8 cellular contexts compared by ENCODE assay signal in the genomic region with DNA sequence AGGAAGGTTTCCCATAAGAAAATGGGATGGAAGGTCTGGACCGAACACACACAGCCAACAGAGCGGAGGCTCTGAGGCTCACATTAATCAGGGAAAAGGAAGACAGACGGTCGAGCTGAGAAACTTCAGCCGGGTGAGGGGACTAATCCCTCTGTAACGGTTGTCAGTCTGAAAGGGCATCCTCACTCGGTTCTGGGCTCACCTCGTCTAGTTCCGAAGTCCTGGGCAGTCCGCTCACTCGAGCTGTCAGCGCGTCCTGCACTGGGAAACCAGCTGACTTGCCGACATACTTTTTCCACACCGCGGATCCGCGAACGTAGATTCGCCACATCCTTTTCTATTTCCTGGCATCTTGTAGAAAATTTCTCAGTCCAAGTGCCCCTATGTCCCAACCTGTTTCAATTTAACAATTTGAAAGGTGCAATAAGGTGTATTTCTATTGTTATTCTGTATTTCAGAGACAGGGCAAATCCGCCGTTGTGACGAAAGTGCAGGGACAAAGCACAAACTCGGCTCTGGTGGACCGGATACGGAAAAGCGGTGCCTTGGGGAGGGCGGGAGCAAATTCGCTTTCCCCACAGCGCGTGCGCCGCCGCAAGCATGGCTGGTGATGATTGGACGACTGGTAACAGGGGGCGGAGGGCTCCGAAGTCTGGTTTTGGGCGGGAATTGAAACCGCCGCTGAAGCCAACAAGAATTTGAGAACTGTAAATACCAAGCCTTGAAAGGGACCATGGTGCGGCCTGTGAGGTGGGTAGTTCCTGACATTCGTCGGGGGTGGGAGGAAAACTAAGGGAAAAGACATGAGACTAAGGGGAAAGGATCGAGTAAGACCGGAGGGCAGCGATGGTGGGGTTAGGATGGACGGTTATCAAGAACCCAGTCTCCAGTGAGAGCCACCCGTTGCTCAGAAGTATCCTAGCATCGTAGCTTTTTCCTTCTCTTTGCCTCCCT. TPM values are rescaled to one million over a fixed set of nuclear protein-coding genes. Genes with fewer than 3 reads are reported as not detected.
DNase-seq lines count a peak whose midpoint lies in the region; ATAC-seq lines count a peak whose summit lies in the region.

Gene RAD51AP1 (plus strand): TSS at position 684 of the 954 bp plus-strand sequence. CDS start 50 bp downstream, at position 734.

- peak within 1 kb of the TSS; percentile 99 for H2AFZ ChIP-seq in mesenchymal stem cell (ENCODE audit: low read depth, low read length)

- peaks cover 38% of the 10 kb centered on the region for H3K4me1 Mint-ChIP-seq in activated CD8-positive, alpha-beta memory T cell treated with anti-CD3 and anti-CD28 coated beads, Interleukin-2, amount 10 ng/mL, durations not matched to agents 7 days and 5 days

- H4K8ac ChIP-seq in mesenchymal stem cell (ENCODE audit: low read length), result peak within 1 kb of the TSS; percentile 66

- peaks cover 11% of the 10 kb centered on the region for H3K36me3 Mint-ChIP-seq in activated CD8-positive, alpha-beta memory T cell treated with anti-CD3 and anti-CD28 coated beads, Interleukin-2, amount 10 ng/mL, durations not matched to agents 7 days and 5 days

- no peak within 1 kb of the TSS for H2BK15ac ChIP-seq in mesenchymal stem cell (ENCODE audit: low read depth, poor library complexity, severe bottlenecking)

- peak within 1 kb of the TSS in 1 of 2 experiments; percentile 60 for H3K14ac ChIP-seq in mesenchymal stem cell (ENCODE audit: low read length in 2 of 2)

- H3K4ac ChIP-seq in mesenchymal stem cell (ENCODE audit: low read depth in 1 of 2, low read length in 2 of 2), result peak within 1 kb of the TSS in 1 of 2 experiments; percentile 69

- H3K23ac ChIP-seq in mesenchymal stem cell (ENCODE audit: low read length in 2 of 2), result no peak within 1 kb of the TSS

- no peaks in the 10 kb centered on the region for H3K27me3 Mint-ChIP-seq in activated CD8-positive, alpha-beta memory T cell treated with anti-CD3 and anti-CD28 coated beads, Interleukin-2, amount 10 ng/mL, durations not matched to agents 7 days and 5 days

- no peak within 1 kb of the TSS for H2AK5ac ChIP-seq in mesenchymal stem cell (ENCODE audit: low read length, severe bottlenecking)

- H3K36me3 ChIP-seq in NT2/D1 (ENCODE audit: insufficient read depth, insufficient read length, low read length), result peaks cover 66% of the 10 kb centered on the region
- H3K36me3 ChIP-seq in endocrine pancreas (ENCODE audit: control insufficient read depth, insufficient read depth, low read length), result peaks cover 3% of the 10 kb centered on the region
- peaks cover 2 to 20% of the 10 kb centered on the region in 2 experiments for H3K36me3 ChIP-seq in mesenchymal stem cell (ENCODE audit: control insufficient read depth in 1 of 2, insufficient read depth in 2 of 2, low read depth in 1 of 2, low read length in 2 of 2)

- CTCF ChIA-PET in activated CD8-positive, alpha-beta memory T cell treated with anti-CD3 and anti-CD28 coated beads, Interleukin-2, amount 10 ng/mL, durations not matched to agents 7 days and 5 days (lab: Charles Lee), result no interaction called here

- H3K4me3 Mint-ChIP-seq in activated CD8-positive, alpha-beta memory T cell treated with anti-CD3 and anti-CD28 coated beads, Interleukin-2, amount 10 ng/mL, durations not matched to agents 7 days and 5 days, result peak within 1 kb of the TSS; percentile 97

- H2BK12ac ChIP-seq in mesenchymal stem cell (ENCODE audit: low read length in 2 of 2), result no peak within 1 kb of the TSS

- H3K9me3 ChIP-seq in NT2/D1 (ENCODE audit: insufficient read depth, low read length) (no peaks in the 10 kb centered on the region), endocrine pancreas (ENCODE audit: control insufficient read depth, low read length) (no peaks in the 10 kb centered on the region), mesenchymal stem cell (ENCODE audit: control insufficient read depth, low read length) (no peaks in the 10 kb centered on the region)

- H2BK120ac ChIP-seq in mesenchymal stem cell (ENCODE audit: low read depth, low read length), result no peak within 1 kb of the TSS

- H3K4me2 ChIP-seq in mesenchymal stem cell (ENCODE audit: low read length, poor library complexity, severe bottlenecking), result peak within 1 kb of the TSS; percentile 87

- peaks cover 22% of the 10 kb centered on the region for H3K79me1 ChIP-seq in mesenchymal stem cell (replicated peaks; ENCODE audit: low read length, poor library complexity, severe bottlenecking)

- DNase-seq in COLO829 (ENCODE audit: low spot score), result peak; percentile 95
- peak; percentile 16 to 96 (median 90) for DNase-seq in HUDEP-2 (lab: John Stamatoyannopoulos, UW; ENCODE audit: unreplicated experiment in 76 of 76)
- peak; percentile 100 for DNase-seq in NT2/D1 (ENCODE audit: low read depth, low spot score)
- peak; percentile 98 for DNase-seq in activated CD8-positive, alpha-beta memory T cell treated with anti-CD3 and anti-CD28 coated beads, Interleukin-2, amount 10 ng/mL, durations not matched to agents 7 days and 5 days
- DNase-seq in mesenchymal stem cell, result peak; percentile 97
- DNase-seq in stimulated activated CD8-positive, alpha-beta memory T cell treated with anti-CD3 and anti-CD28 coated beads, Interleukin-12 subunit alpha, Interleukin-12 subunit beta, amount 100 ng/mL, for 4 hours (ENCODE audit: low read depth), result peak; percentile 92

- peak within 1 kb of the TSS; percentile 93 for H3K9ac ChIP-seq in NT2/D1 (ENCODE audit: insufficient read length, low read depth)
- H3K9ac ChIP-seq in endocrine pancreas (ENCODE audit: control insufficient read depth, insufficient read depth, low read length), result peak within 1 kb of the TSS; percentile 92
- H3K9ac ChIP-seq in mesenchymal stem cell (ENCODE audit: low read length), result peak within 1 kb of the TSS; percentile 98

- H2BK5ac ChIP-seq in mesenchymal stem cell (ENCODE audit: low read depth, low read length, poor library complexity, severe bottlenecking), result peak within 1 kb of the TSS; percentile 96

- H3K9me3 Mint-ChIP-seq in activated CD8-positive, alpha-beta memory T cell treated with anti-CD3 and anti-CD28 coated beads, Interleukin-2, amount 10 ng/mL, durations not matched to agents 7 days and 5 days (ENCODE audit: low read depth), result no peaks in the 10 kb centered on the region

- peak within 1 kb of the TSS; percentile 96 for H3K27ac Mint-ChIP-seq in activated CD8-positive, alpha-beta memory T cell treated with anti-CD3 and anti-CD28 coated beads, Interleukin-2, amount 10 ng/mL, durations not matched to agents 7 days and 5 days

- peak within 1 kb of the TSS; percentile 93 for H3K4me3 ChIP-seq in NT2/D1 (ENCODE audit: insufficient read length, low read depth)
- peak within 1 kb of the TSS; percentile 95 for H3K4me3 ChIP-seq in endocrine pancreas (ENCODE audit: control insufficient read depth, insufficient read depth, low read length)
- H3K4me3 ChIP-seq in mesenchymal stem cell (ENCODE audit: insufficient read depth in 1 of 2, low read depth in 1 of 2, low read length in 2 of 2), result peak within 1 kb of the TSS; percentile 81 to 90

- peak within 1 kb of the TSS; percentile 40 to 80 for H3K18ac ChIP-seq in mesenchymal stem cell (ENCODE audit: low read depth in 1 of 2, low read length in 2 of 2)

- no peak within 1 kb of the TSS for H4K91ac ChIP-seq in mesenchymal stem cell (ENCODE audit: low read length)

- H3K27ac ChIP-seq in mesenchymal stem cell (ENCODE audit: low read length, poor library complexity, severe bottlenecking), result peak within 1 kb of the TSS; percentile 80

- H3K27me3 ChIP-seq in NT2/D1 (ENCODE audit: insufficient read depth, insufficient read length) (no peaks in the 10 kb centered on the region), endocrine pancreas (ENCODE audit: control insufficient read depth, insufficient read depth, low read length) (no peaks in the 10 kb centered on the region), mesenchymal stem cell (ENCODE audit: control insufficient read depth in 1 of 2, insufficient read depth in 1 of 2, low read length in 2 of 2) (no peaks in the 10 kb centered on the region)

- no peaks in the 10 kb centered on the region for H3K4me1 ChIP-seq in NT2/D1 (ENCODE audit: insufficient read depth, insufficient read length)
- peaks cover 11% of the 10 kb centered on the region for H3K4me1 ChIP-seq in endocrine pancreas (ENCODE audit: control insufficient read depth, insufficient read depth, low read length)
- no peaks in the 10 kb centered on the region for H3K4me1 ChIP-seq in mesenchymal stem cell (ENCODE audit: control insufficient read depth, insufficient read depth, low read depth, low read length)

- ATAC-seq in GM21381 (IDR thresholded peaks at IDR 0.05; ENCODE audit: unreplicated experiment), result peak; percentile 86
- peak; percentile 96 for ATAC-seq in activated CD8-positive, alpha-beta memory T cell treated with anti-CD3 and anti-CD28 coated beads, Interleukin-2, amount 10 ng/mL, durations not matched to agents 7 days and 5 days

- WGBS in mesenchymal stem cell, result under 1% methylated on average over 48 of the region's 49 CpGs

RNA-seq across cellular contexts. Expression of gene RAD51AP1, which starts in this region (rescaled TPM):
- 10 to 100 TPM; 35.7 to 54.4 TPM for total RNA-seq in activated CD8-positive, alpha-beta memory T cell treated with anti-CD3 and anti-CD28 coated beads, Interleukin-2, amount 10 ng/mL, durations not matched to agents 7 days and 5 days
- 5.9 TPM for polyA plus RNA-seq in mesenchymal stem cell (2013, experiment 1 of 2)
- 5.6 TPM for polyA plus RNA-seq in mesenchymal stem cell (2013, experiment 2 of 2)

Comparison
In these comparisons a context has a peak if more than half of its experiments do, and no peak if none do; other contexts are left out.
1. Peak in every context shown above with its lines: DNase-seq, ATAC-seq, H3K4me3 ChIP-seq and H3K27ac ChIP-seq.